ENCODE assay signal across 14 cellular contexts in genomic region chr1:53123462-53124129, GRCh38. TPM values are rescaled to one million over a fixed set of nuclear protein-coding genes. Genes with fewer than 3 reads are reported as not detected.
A peak's percentile ranks its signal among the peaks of the same experiment; 100 is the strongest.
DNase-seq lines count a peak whose midpoint lies in the region; ATAC-seq and TF ChIP-seq lines count a peak whose summit lies in the region.
"Had no signal": no experiment of that assay in that cellular context is flagged by ENCODE, and none has a peak within 500 bp of the region (broad histone marks: within the 10 kb centered on the region; RNA-seq: fewer than 3 reads in every experiment).

No MANE protein-coding gene starts in this region.

- H3K4me3 ChIP-seq in GM23248 (no peak overlapping the region), esophagus squamous epithelium (no peak overlapping the region), lung (no peak overlapping the region), stomach (no peak overlapping the region)
- H3K4me3 ChIP-seq: smooth muscle cell had no signal

- no peaks in the 10 kb centered on the region for H4K20me1 ChIP-seq in GM23248 (ENCODE audit: insufficient read depth)

- intact Hi-C loops in esophagus squamous epithelium (cut with DNase I) = no loop called here
- intact Hi-C loops in stomach (cut with DNase I; ENCODE audit: low total_unique reads) = no loop called here

- H3K4me1 ChIP-seq in GM23248 (ENCODE audit: insufficient read depth) (peaks cover 44% of the 10 kb centered on the region), esophagus squamous epithelium (peaks cover 0 to 53% (median 24%) of the 10 kb centered on the region in 3 donors), lung (ENCODE audit: control insufficient read depth in 2 of 2, insufficient read depth in 2 of 2, low read length in 2 of 2) (no peaks in the 10 kb centered on the region), stomach (peaks cover 21 to 73% (median 55%) of the 10 kb centered on the region in 4 donors)

- peak overlapping the region; percentile 48 for H2AFZ ChIP-seq in GM23248

- peak overlapping the region; percentile 98 for H3K27ac ChIP-seq in GM23248
- peak overlapping the region; percentile 42 to 76 (median 68) for H3K27ac ChIP-seq in esophagus squamous epithelium
- peak overlapping the region; percentile 17 to 34 for H3K27ac ChIP-seq in lung (ENCODE audit: low read depth in 1 of 2, low read length in 1 of 2)
- H3K27ac ChIP-seq in stomach = peak overlapping the region in 4 of 5 donors; percentile 67 to 80 (median 78)

- TF ChIP-seq POLR2A in esophagus squamous epithelium (IDR thresholded peaks at IDR 0.05) = no peak
- TF ChIP-seq POLR2A in stomach (IDR thresholded peaks at IDR 0.05) = no peak

- DNase-seq in GM23248 = peak; percentile 93
- no peak for DNase-seq in esophagus squamous epithelium (lab: John Stamatoyannopoulos, UW)
- no peak for DNase-seq in lung (ENCODE audit: low spot score)
- no peak for DNase-seq in stomach
- no peak for DNase-seq in midbrain (lab: John Stamatoyannopoulos, UW)
- no peak for DNase-seq in NCI-H774 (lab: John Stamatoyannopoulos, UW)
- DNase-seq in GM13976 (ENCODE audit: low spot score) = no peak
- DNase-seq: activated naive CD8-positive, alpha-beta T cell treated with anti-CD3 and anti-CD28 coated beads, Interleukin-2, amount 50 U/mL, for 24 hours; DMS79 treated with DMSO at 0.1 percent for 48 hours; effector CD4-positive, alpha-beta T cell; NCI-H2029 had no signal

- H3K27me3 ChIP-seq in GM23248 (replicated peaks; ENCODE audit: insufficient read depth) (no peaks in the 10 kb centered on the region), esophagus squamous epithelium (peaks cover 0 to 22% (median 0%) of the 10 kb centered on the region in 4 donors), lung (ENCODE audit: control insufficient read depth, insufficient read depth) (no peaks in the 10 kb centered on the region), stomach (no peaks in the 10 kb centered on the region)

- no peak for TF ChIP-seq EP300 in stomach (IDR thresholded peaks at IDR 0.05)

- ATAC-seq in lung (ENCODE audit: insufficient read depth, low FRiP score) (no peak), HG02884 (IDR thresholded peaks at IDR 0.05; ENCODE audit: unreplicated experiment) (no peak)
- ATAC-seq: activated naive CD8-positive, alpha-beta T cell treated with anti-CD3 and anti-CD28 coated beads, Interleukin-2, amount 50 U/mL, for 24 hours had no signal

- H3K79me2 ChIP-seq in GM23248 (ENCODE audit: insufficient read depth) = no peaks in the 10 kb centered on the region

- H3K9me3 ChIP-seq in GM23248 (ENCODE audit: low read depth) (no peaks in the 10 kb centered on the region), esophagus squamous epithelium (no peaks in the 10 kb centered on the region), lung (ENCODE audit: control insufficient read depth in 2 of 2, insufficient read depth in 1 of 2, low read length in 1 of 2) (no peaks in the 10 kb centered on the region), stomach (no peaks in the 10 kb centered on the region)

- H3K9ac ChIP-seq in GM23248 = peak overlapping the region; percentile 84

- H3K4me2 ChIP-seq in GM23248 (ENCODE audit: unreplicated experiment) = peak overlapping the region; percentile 32
- H3K4me2 ChIP-seq: smooth muscle cell had no signal

- H3K9me2 ChIP-seq in GM23248 (ENCODE audit: insufficient read depth) = no peaks in the 10 kb centered on the region

- H3K36me3 ChIP-seq in GM23248 (ENCODE audit: low read depth) (no peaks in the 10 kb centered on the region), esophagus squamous epithelium (no peaks in the 10 kb centered on the region), lung (ENCODE audit: control insufficient read depth in 2 of 2, insufficient read depth in 2 of 2, low read length in 2 of 2) (no peaks in the 10 kb centered on the region), stomach (no peaks in the 10 kb centered on the region)

- peaks cover 10% of the 10 kb centered on the region; the same call in 1 of the 2 replicates for H3F3A ChIP-seq in GM23248 (ENCODE audit: insufficient read depth)

- TF ChIP-seq CTCF in esophagus squamous epithelium (IDR thresholded peaks at IDR 0.05) (no peak), lung (IDR thresholded peaks at IDR 0.05; ENCODE audit: control extremely low read depth, extremely low read depth) (no peak), stomach (IDR thresholded peaks at IDR 0.05) (no peak), GM13976 (IDR thresholded peaks at IDR 0.05; ENCODE audit: borderline replicate concordance, control extremely low read depth, extremely low read depth, insufficient read depth, missing control alignments) (no peak)

- 10 to 13% methylated on average over 17 to 18 of the region's 18 CpGs for WGBS in GM23248 (ENCODE audit: low coverage in 1 of 2, low lambda C conversion rate in 2 of 2, missing lambda C conversion rate in 2 of 2), 2 experiments
- 70 to 73% methylated on average over 2 to 9 of the region's 18 CpGs for WGBS in esophagus squamous epithelium, 2 donors
- WGBS in lung, 2 donors = 78 to 86% methylated on average over 17 to 18 of the region's 18 CpGs
- WGBS in stomach, 5 donors = 63 to 90% (median 75%) methylated on average over 16 to 18 of the region's 18 CpGs

- in situ Hi-C loops in GM23248 (cut with MboI) = no loop called here
- in situ Hi-C loops in GM13976 (cut with MboI; ENCODE audit: low sequenced_read_pairs, unreplicated experiment) = no loop called here

RNA-seq across cellular contexts. Expression of gene SLC1A7, which starts 18.8 kb away (rescaled TPM):
- total RNA-seq in GM23248 (2014; rRNA removed; shearing (Covaris generic)) = 0.13 TPM in 1 of 2 replicates, not detected in the other
- 0.51 and 0.76 TPM in 2 replicates for polyA plus RNA-seq in GM23248 (2016; fragmentation: Nextera tagmentation; extraction: Ambion mirVana)
- total RNA-seq in esophagus squamous epithelium = under 1 TPM in 1 of 4 donors, not detected in 3; 0.57 TPM
- under 1 TPM; 0.14 to 0.61 TPM for total RNA-seq in lung
- under 1 TPM; 0.14 to 0.81 TPM for polyA plus RNA-seq in lung
- total RNA-seq in stomach = under 1 TPM in 2 of 5 donors, not detected in 3; 0.29 to 0.45 TPM
- polyA plus RNA-seq in stomach = under 1 TPM in 1 of 3 donors, not detected in 2; 0.08 TPM
- total RNA-seq: SK-MEL-5, smooth muscle cell had no signal

Comparison
In these comparisons a context has a peak if more than half of its experiments do, and no peak if none do; other contexts are left out.
1. H3K27ac ChIP-seq: peak in every context shown above with its lines; median percentile 98 in GM23248; 78 in stomach; 68 in esophagus squamous epithelium; 26 in lung.